In genomic region chr3:123053107-123053506, GRCh38 we compare ENCODE assay signal across 29 cellular contexts. TPM values are rescaled to one million over a fixed set of nuclear protein-coding genes. Genes with fewer than 3 reads are reported as not detected.
DNase-seq lines count a peak whose midpoint lies in the region; ATAC-seq and TF ChIP-seq lines count a peak whose summit lies in the region.
"Had no signal": no experiment of that assay in that cellular context is flagged by ENCODE, and none has a peak within 500 bp of the region (broad histone marks: within the 10 kb centered on the region; RNA-seq: fewer than 3 reads in every experiment).

No MANE protein-coding gene starts in this region.

- H3K4me1 ChIP-seq in naive thymus-derived CD4-positive, alpha-beta T cell (ENCODE audit: control insufficient read depth in 2 of 2, insufficient read depth in 2 of 2, low read length in 2 of 2), result no peaks in the 10 kb centered on the region
- H3K4me1 ChIP-seq: gastrocnemius medialis, parathyroid adenoma, right lobe of liver had no signal

- DNase-seq in Right ventricle myocardium inferior (ENCODE audit: missing footprints) (no peak), cardiac septum (ENCODE audit: low spot score) (no peak), fibroblast of pulmonary artery (ENCODE audit: low read depth) (peak; percentile 36), myocyte (ENCODE audit: low read depth) (peak; percentile 90), RKO (ENCODE audit: low spot score) (no peak), DMS114 treated with DMSO at 0.1 percent for 48 hours (lab: John Stamatoyannopoulos, UW; ENCODE audit: unreplicated experiment) (no peak)
- DNase-seq in naive thymus-derived CD4-positive, alpha-beta T cell, result no peak
- DNase-seq: activated CD4-positive, alpha-beta T cell treated with anti-CD3 and anti-CD28 coated beads, Interleukin-2, amount 50 U/mL, for 48 hours; activated CD4-positive, CD25-positive, alpha-beta regulatory T cell; activated CD8-positive, alpha-beta memory T cell treated with anti-CD3 and anti-CD28 coated beads, Interleukin-2, amount 50 U/mL, for 4 hours; CD8-positive, alpha-beta T cell; DMS153; effector CD4-positive, alpha-beta T cell; erythroblast; gastrocnemius medialis; GF-D8; hypothalamus; midbrain; NCI-H2171 treated with DMSO at 0.1 percent for 48 hours; NCI-H526 treated with DMSO at 0.1 percent for 48 hours; right lobe of liver; stimulated activated CD4-positive, alpha-beta T cell treated with anti-CD3 and anti-CD28 coated beads, Interleukin-15, amount 100 ng/mL, for 24 hours; T-helper 9 cell had no signal

- H3K27ac ChIP-seq in naive thymus-derived CD4-positive, alpha-beta T cell (ENCODE audit: low read depth, low read length), result no peak overlapping the region
- H3K27ac ChIP-seq: gastrocnemius medialis, parathyroid adenoma, right lobe of liver, tibial nerve had no signal

- intact Hi-C loops in Right ventricle myocardium inferior (cut with DNase I) (no loop called here), cardiac septum (cut with DNase I) (no loop called here)
- intact Hi-C loops in naive thymus-derived CD4-positive, alpha-beta T cell (cut with micrococcal nuclease), result no loop called here

- H3K4me3 ChIP-seq in fibroblast of pulmonary artery (replicated peaks; ENCODE audit: low read depth, low read length), result no peak overlapping the region
- no peak overlapping the region for H3K4me3 ChIP-seq in naive thymus-derived CD4-positive, alpha-beta T cell (ENCODE audit: low read length)
- H3K4me3 ChIP-seq: gastrocnemius medialis, right lobe of liver, tibial nerve had no signal

- no peaks in the 10 kb centered on the region for H3K4me1 Mint-ChIP-seq in naive thymus-derived CD4-positive, alpha-beta T cell

- H3K27me3 Mint-ChIP-seq in naive thymus-derived CD4-positive, alpha-beta T cell, result peaks cover 0 to 30% (median 0%) of the 10 kb centered on the region in 5 donors
- H3K27me3 Mint-ChIP-seq: activated naive CD8-positive, alpha-beta T cell had no signal

- POLR2A ChIA-PET in naive thymus-derived CD4-positive, alpha-beta T cell (lab: Charles Lee), result no interaction called here

- CTCF ChIA-PET in naive thymus-derived CD4-positive, alpha-beta T cell (lab: Charles Lee), result no interaction called here

- H3K36me3 ChIP-seq in naive thymus-derived CD4-positive, alpha-beta T cell (ENCODE audit: control insufficient read depth in 2 of 3, insufficient read depth in 3 of 3, low read length in 3 of 3), result no peaks in the 10 kb centered on the region
- H3K36me3 ChIP-seq: gastrocnemius medialis, right lobe of liver, tibial nerve had no signal

- ATAC-seq in Right ventricle myocardium inferior (peak; percentile 76), GM21515 (IDR thresholded peaks at IDR 0.05; ENCODE audit: unreplicated experiment) (no peak)
- no peak for ATAC-seq in naive thymus-derived CD4-positive, alpha-beta T cell
- ATAC-seq: CD8-positive, alpha-beta T cell had no signal

- no peaks in the 10 kb centered on the region for H3K9me3 ChIP-seq in naive thymus-derived CD4-positive, alpha-beta T cell (ENCODE audit: control insufficient read depth in 2 of 3, low read length in 3 of 3)
- H3K9me3 ChIP-seq: gastrocnemius medialis, right lobe of liver, tibial nerve had no signal

- no peaks in the 10 kb centered on the region for H3K9me3 Mint-ChIP-seq in naive thymus-derived CD4-positive, alpha-beta T cell
- H3K9me3 Mint-ChIP-seq: activated T-helper 2 cell treated with anti-CD3 and anti-CD28 coated beads, Interferon-gamma antibody, Interleukin-2, Interleukin-4, amounts not matched to agents 10 μg/mL and 5 μg/mL and 100 μg/mL, durations not matched to agents 14 hours and 24 hours and 36 hours; CD8-positive, alpha-beta T cell; stimulated activated naive CD8-positive, alpha-beta T cell treated with anti-CD3 and anti-CD28 coated beads, Interleukin-15, Interleukin-2, amounts not matched to agents 100 ng/mL and 50 ng/mL, for 24 hours had no signal

- TF ChIP-seq CTCF in fibroblast of pulmonary artery (IDR thresholded peaks at IDR 0.05; ENCODE audit: low read length, missing control alignments), result no peak

- H3K27me3 ChIP-seq in naive thymus-derived CD4-positive, alpha-beta T cell (ENCODE audit: control insufficient read depth in 2 of 2, insufficient read depth in 2 of 2, low read length in 2 of 2), result no peaks in the 10 kb centered on the region
- H3K27me3 ChIP-seq: gastrocnemius medialis, right lobe of liver, tibial nerve had no signal

- H3K4me3 Mint-ChIP-seq in naive thymus-derived CD4-positive, alpha-beta T cell, result no peak overlapping the region
- H3K4me3 Mint-ChIP-seq: activated naive CD8-positive, alpha-beta T cell; CD8-positive, alpha-beta T cell; stimulated activated naive CD8-positive, alpha-beta T cell treated with anti-CD3 and anti-CD28 coated beads, Interleukin-15, Interleukin-2, amounts not matched to agents 100 ng/mL and 50 ng/mL, for 24 hours had no signal

- H3K27ac Mint-ChIP-seq in naive thymus-derived CD4-positive, alpha-beta T cell, result no peak overlapping the region
- H3K27ac Mint-ChIP-seq: activated naive CD8-positive, alpha-beta T cell; activated T-helper 2 cell treated with anti-CD3 and anti-CD28 coated beads, Interferon-gamma antibody, Interleukin-2, Interleukin-4, amounts not matched to agents 10 μg/mL and 5 μg/mL and 100 μg/mL, durations not matched to agents 14 hours and 24 hours and 36 hours; CD8-positive, alpha-beta T cell; stimulated activated naive CD8-positive, alpha-beta T cell treated with anti-CD3 and anti-CD28 coated beads, Interleukin-15, Interleukin-2, amounts not matched to agents 100 ng/mL and 50 ng/mL, for 24 hours had no signal

- H3K36me3 Mint-ChIP-seq in naive thymus-derived CD4-positive, alpha-beta T cell, result no peaks in the 10 kb centered on the region
- H3K36me3 Mint-ChIP-seq: activated naive CD8-positive, alpha-beta T cell; CD8-positive, alpha-beta T cell had no signal

RNA-seq across cellular contexts. Expression of gene PDIA5, which starts 13.7 kb away (rescaled TPM):
- total RNA-seq in Right ventricle myocardium inferior, result 5.7 TPM
- total RNA-seq in cardiac septum, result 8.8 TPM
- total RNA-seq in myocyte, result 11.3 and 11.8 TPM in 2 replicates
- 23.9 TPM for polyA plus RNA-seq in myocyte (2012)
- 10 to 100 TPM in 1 of 5 experiments, 1 to 10 TPM in 4; 4.0 to 21.7 (median 6.3) TPM for total RNA-seq in naive thymus-derived CD4-positive, alpha-beta T cell
- 1 to 10 TPM; 3.4 to 5.3 TPM for polyA plus RNA-seq in naive thymus-derived CD4-positive, alpha-beta T cell

RNA-seq across cellular contexts. Expression of gene SEMA5B, which starts 25.5 kb away (rescaled TPM):
- total RNA-seq in Right ventricle myocardium inferior, result 5.2 TPM
- 21.1 TPM for total RNA-seq in cardiac septum
- 0.08 and 0.94 TPM in 2 replicates for total RNA-seq in myocyte
- polyA plus RNA-seq in myocyte (2012), result 0.04 TPM
- under 1 TPM in 3 of 5 experiments, not detected in 2; 0.19 to 0.51 (median 0.24) TPM for total RNA-seq in naive thymus-derived CD4-positive, alpha-beta T cell
- not detected for polyA plus RNA-seq in naive thymus-derived CD4-positive, alpha-beta T cell
- total RNA-seq: activated T-helper 2 cell treated with anti-CD3 and anti-CD28 coated beads, Interferon-gamma antibody, Interleukin-2, Interleukin-4, amounts not matched to agents 10 μg/mL and 5 μg/mL and 100 μg/mL, durations not matched to agents 14 hours and 24 hours and 36 hours; CD8-positive, alpha-beta T cell had no signal

Comparison
In these comparisons a context has a peak if more than half of its experiments do, and no peak if none do; other contexts are left out.
1. DNase-seq: peak in fibroblast of pulmonary artery (single experiment) and myocyte (single experiment); none in Right ventricle myocardium inferior (single experiment), cardiac septum (single experiment), naive thymus-derived CD4-positive, alpha-beta T cell (0 of 9), RKO (single experiment) and DMS114 treated with DMSO at 0.1 percent for 48 hours (single experiment).